Comparison of ENCODE assay signal across 8 cellular contexts in genomic region chr4:17511950-17512795, GRCh38. TPM values are rescaled to one million over a fixed set of nuclear protein-coding genes. Genes with fewer than 3 reads are reported as not detected.
DNase-seq lines count a peak whose midpoint lies in the region; ATAC-seq and TF ChIP-seq lines count a peak whose summit lies in the region.

QDPR (minus strand) TSS chr4:17512090; CDS start chr4:17512054, 36 bp downstream.

- H3K27me3 ChIP-seq in Karpas-422 (ENCODE audit: low read length), result no peaks in the 10 kb centered on the region
- no peaks in the 10 kb centered on the region for H3K27me3 ChIP-seq in adrenal gland
- peaks cover 13% of the 10 kb centered on the region for H3K27me3 ChIP-seq in left ventricle myocardium inferior (ENCODE audit: low read depth)
- H3K27me3 ChIP-seq in prostate gland (replicated peaks; ENCODE audit: insufficient read depth), result no peaks in the 10 kb centered on the region

- H3K9ac ChIP-seq in Karpas-422 (ENCODE audit: low read length), result peak within 1 kb of the TSS; percentile 82

- peak within 1 kb of the TSS; percentile 81 for H2AFZ ChIP-seq in Karpas-422 (ENCODE audit: low read length)

- no peaks in the 10 kb centered on the region for H3K9me2 ChIP-seq in Karpas-422 (replicated peaks; ENCODE audit: insufficient read depth, low read length)

- WGBS in adrenal gland, 4 donors, result 1 to 4% (median 3%) methylated on average over 17 to 65 of the region's 65 CpGs
- WGBS in prostate gland, result 1% methylated on average over 44 of the region's 65 CpGs

- intact Hi-C loops in T-helper 1 cell treated with Interleukin-12 subunit alpha and Interleukin-12 subunit beta and Interleukin-4 antibody, amounts not matched to agents 30 ng/mL and 1 ng/mL, for 36 hours (cut with micrococcal nuclease), result loop anchor here (1.0 to 5.0 kb wide), 6 partner anchors 37 to 1290 kb away; partner anchors contain the start of genes DCAF16, LCORL, MED28 and NCAPG
- intact Hi-C loops in adrenal gland (cut with DNase I), result no loop called here
- intact Hi-C loops in left ventricle myocardium inferior (cut with micrococcal nuclease), result no loop called here
- intact Hi-C loops in prostate gland (cut with DNase I), result no loop called here

- DNase-seq in GM04504 (ENCODE audit: low read depth) (peak; percentile 38), Karpas-422 (peak; percentile 91), adrenal gland (peak; percentile 87 to 91 (median 87)), left ventricle myocardium inferior (peak; percentile 86), prostate gland (ENCODE audit: low spot score) (peak; percentile 54), ureter (ENCODE audit: low spot score) (peak; percentile 79)

- peaks cover 28% of the 10 kb centered on the region for H3K4me1 ChIP-seq in Karpas-422 (ENCODE audit: low read length)
- H3K4me1 ChIP-seq in adrenal gland (replicated peaks in 1 of 2), result peaks cover 9 to 18% of the 10 kb centered on the region in 2 donors
- peaks cover 27% of the 10 kb centered on the region for H3K4me1 ChIP-seq in left ventricle myocardium inferior
- no peaks in the 10 kb centered on the region for H3K4me1 ChIP-seq in prostate gland (replicated peaks)

- H4K20me1 ChIP-seq in Karpas-422 (ENCODE audit: insufficient read depth, low read depth, low read length), result no peaks in the 10 kb centered on the region

- peaks cover 21% of the 10 kb centered on the region; the same call in 1 of the 2 replicates for H3K36me3 ChIP-seq in Karpas-422 (ENCODE audit: insufficient read depth, low read length)
- peaks cover 0 to 19% of the 10 kb centered on the region in 2 donors for H3K36me3 ChIP-seq in adrenal gland (replicated peaks in 1 of 2)
- H3K36me3 ChIP-seq in left ventricle myocardium inferior, result peaks cover 21% of the 10 kb centered on the region
- no peaks in the 10 kb centered on the region for H3K36me3 ChIP-seq in prostate gland

- H3K4me3 ChIP-seq in Karpas-422 (ENCODE audit: low read length) (peak within 1 kb of the TSS; percentile 79), adrenal gland (peak within 1 kb of the TSS; percentile 19 to 88 (median 81)), left ventricle myocardium inferior (peak within 1 kb of the TSS; percentile 86), prostate gland (peak within 1 kb of the TSS; percentile 70)

- H3K27ac ChIP-seq in Karpas-422 (ENCODE audit: low read length) (peak within 1 kb of the TSS; percentile 44), adrenal gland (peak within 1 kb of the TSS in 4 of 5 donors; percentile 71 to 93 (median 85)), left ventricle myocardium inferior (replicated peaks) (peak within 1 kb of the TSS; percentile 85), prostate gland (peak within 1 kb of the TSS; percentile 39 to 64)

- TF ChIP-seq POLR2A in adrenal gland (IDR thresholded peaks at IDR 0.05), result peak; percentile 67 to 72
- no peak for TF ChIP-seq POLR2A in prostate gland (IDR thresholded peaks at IDR 0.05)

- H3K9me3 ChIP-seq in Karpas-422 (ENCODE audit: low read length), result no peaks in the 10 kb centered on the region
- H3K9me3 ChIP-seq in adrenal gland (replicated peaks in 1 of 3), result no peaks in the 10 kb centered on the region
- H3K9me3 ChIP-seq in left ventricle myocardium inferior (replicated peaks), result no peaks in the 10 kb centered on the region
- no peaks in the 10 kb centered on the region for H3K9me3 ChIP-seq in prostate gland

- TF ChIP-seq CTCF in adrenal gland (IDR thresholded peaks at IDR 0.05) (peak; percentile 16 to 56 (median 43)), left ventricle myocardium inferior (IDR thresholded peaks at IDR 0.05; ENCODE audit: borderline replicate concordance) (peak; percentile 63), prostate gland (IDR thresholded peaks at IDR 0.05) (peak in 2 of 4 experiments; percentile 36 to 58)

- H3K79me2 ChIP-seq in Karpas-422 (ENCODE audit: low read length), result peaks cover 35% of the 10 kb centered on the region

- H3K4me2 ChIP-seq in Karpas-422 (ENCODE audit: low read depth, low read length, poor library complexity, severe bottlenecking), result peak within 1 kb of the TSS; percentile 78

- ATAC-seq in GM21825 (IDR thresholded peaks at IDR 0.05; ENCODE audit: unreplicated experiment), result peak; percentile 97

RNA-seq across cellular contexts. Expression of gene QDPR, which starts in this region (rescaled TPM):
- total RNA-seq in Karpas-422 (2014; rRNA removed; shearing (Covaris generic); ENCODE audit: low replicate concordance), result 14.7 and 18.9 TPM in 2 replicates
- 13.4 and 14.6 TPM in 2 replicates for total RNA-seq in T-helper 1 cell treated with Interleukin-12 subunit alpha and Interleukin-12 subunit beta and Interleukin-4 antibody, amounts not matched to agents 30 ng/mL and 1 ng/mL, for 36 hours
- total RNA-seq in adrenal gland, result 10 to 100 TPM; 23.3 to 79.4 (median 41.8) TPM
- 10 to 100 TPM; 44.0 to 86.2 (median 47.7) TPM for polyA plus RNA-seq in adrenal gland
- 50.2 TPM for total RNA-seq in left ventricle myocardium inferior
- 10 to 100 TPM; 11.4 to 18.9 TPM for total RNA-seq in prostate gland
- total RNA-seq in ureter, result 36.1 TPM

Comparison
In these comparisons a context has a peak if more than half of its experiments do, and no peak if none do; other contexts are left out.
1. Peak in every context shown above with its lines: DNase-seq, ATAC-seq, H3K4me3 ChIP-seq and H3K27ac ChIP-seq.
2. DNase-seq: peak in every context shown above with its lines; median percentile 91 in Karpas-422; 87 in adrenal gland; 86 in left ventricle myocardium inferior; 79 in ureter; 54 in prostate gland; 38 in GM04504.